In genomic region chrX:65679071-65679540, GRCh38 we compare ENCODE assay signal across 8 cellular contexts. TPM values are rescaled to one million over a fixed set of nuclear protein-coding genes. Genes with fewer than 3 reads are reported as not detected.
DNase-seq lines count a peak whose midpoint lies in the region; ATAC-seq and TF ChIP-seq lines count a peak whose summit lies in the region.

No MANE protein-coding gene starts in this region.

- H3K4me3 Mint-ChIP-seq in HFFc6 (peak overlapping the region; percentile 76), GM23338 (no peak overlapping the region)

- TF ChIP-seq EP300 in sigmoid colon (IDR thresholded peaks at IDR 0.05) = no peak

- no peak overlapping the region for H2AFZ ChIP-seq in GM23338

- TF ChIP-seq CTCF in HFFc6 (IDR thresholded peaks at IDR 0.05) (no peak), fibroblast of mammary gland (conservative IDR thresholded peaks at IDR 0.05; ENCODE audit: control insufficient read depth, insufficient read depth, low read depth, low read length) (no peak), sigmoid colon (IDR thresholded peaks at IDR 0.05) (no peak), GM23338 (conservative IDR thresholded peaks at IDR 0.05; ENCODE audit: low read depth in 2 of 2) (no peak)

- H3K27me3 ChIP-seq in sigmoid colon = no peaks in the 10 kb centered on the region
- H3K27me3 ChIP-seq in GM23338 (ENCODE audit: insufficient read depth) = no peaks in the 10 kb centered on the region

- H3K4me3 ChIP-seq in fibroblast of mammary gland (ENCODE audit: control insufficient read depth, low read depth, low read length) (no peak overlapping the region), sigmoid colon (no peak overlapping the region), GM23338 (no peak overlapping the region)

- ATAC-seq in SK-N-SH treated with all-trans-retinoic acid at 6 μM for 48 hours (peak; percentile 9; the same call in 2 of the 3 replicates), GM19324 (IDR thresholded peaks at IDR 0.05; ENCODE audit: low FRiP score, unreplicated experiment) (no peak), GM23338 (no peak)

- intact Hi-C loops in sigmoid colon (cut with DNase I) = no loop called here

- DNase-seq in HFFc6 (peak; percentile 30), fibroblast of mammary gland (ENCODE audit: low read depth) (peak; percentile 79), sigmoid colon (no peak), GM23338 (ENCODE audit: low spot score) (no peak), NCI-H1694 treated with DMSO at 0.1 percent for 48 hours (lab: John Stamatoyannopoulos, UW) (no peak)
- no peak for DNase-seq in activated CD4-positive, alpha-beta T cell treated with anti-CD3 and anti-CD28 coated beads, Interleukin-2, amount 50 U/mL, for 48 hours

- peaks cover 89% of the 10 kb centered on the region for H3K79me2 ChIP-seq in GM23338 (replicated peaks; ENCODE audit: insufficient read depth)

- peak overlapping the region; percentile 96 for H3K27ac Mint-ChIP-seq in HFFc6
- no peak overlapping the region; the same call in 1 of the 2 replicates for H3K27ac Mint-ChIP-seq in GM23338

- H3K4me1 ChIP-seq in sigmoid colon (peaks cover 0 to 67% (median 38%) of the 10 kb centered on the region in 4 donors), GM23338 (ENCODE audit: insufficient read depth) (no peaks in the 10 kb centered on the region)

- no peaks in the 10 kb centered on the region for H3K9me2 ChIP-seq in GM23338 (ENCODE audit: insufficient read depth)

- no peaks in the 10 kb centered on the region for H3K9me3 ChIP-seq in sigmoid colon

- H3K9me3 Mint-ChIP-seq in HFFc6 (no peaks in the 10 kb centered on the region), GM23338 (no peaks in the 10 kb centered on the region)

- H3K27ac ChIP-seq in sigmoid colon = peak overlapping the region; percentile 77 to 96 (median 88)
- no peak overlapping the region for H3K27ac ChIP-seq in GM23338 (ENCODE audit: low read depth)

- no peak for TF ChIP-seq POLR2A in sigmoid colon (IDR thresholded peaks at IDR 0.05)

- WGBS in sigmoid colon, 2 donors = 20 to 30% methylated on average over 1 of the region's 1 CpG

- peaks cover 4% of the 10 kb centered on the region; the same call in 1 of the 2 replicates for H3K36me3 Mint-ChIP-seq in HFFc6 (ENCODE audit: low read depth)
- no peaks in the 10 kb centered on the region; the same call in 1 of the 3 replicates for H3K36me3 Mint-ChIP-seq in GM23338 (ENCODE audit: low read depth)

- peaks cover 3% of the 10 kb centered on the region; the same call in 1 of the 2 replicates for H3K27me3 Mint-ChIP-seq in HFFc6 (ENCODE audit: insufficient read depth)
- H3K27me3 Mint-ChIP-seq in GM23338 (ENCODE audit: insufficient read depth, low read depth, poor library complexity) = peaks cover 2% of the 10 kb centered on the region

- no peaks in the 10 kb centered on the region for H3K36me3 ChIP-seq in sigmoid colon
- H3K36me3 ChIP-seq in GM23338 (ENCODE audit: insufficient read depth) = no peaks in the 10 kb centered on the region

- H3K4me1 Mint-ChIP-seq in HFFc6 (ENCODE audit: low read depth) (peaks cover 76% of the 10 kb centered on the region), GM23338 (peaks cover 17% of the 10 kb centered on the region)

- no peaks in the 10 kb centered on the region for H3F3A ChIP-seq in GM23338 (replicated peaks; ENCODE audit: low read depth)

- no peak overlapping the region for H3K4me2 ChIP-seq in GM23338

- H4K20me1 ChIP-seq in GM23338 (replicated peaks; ENCODE audit: insufficient read depth) = no peaks in the 10 kb centered on the region; the same call in 1 of the 2 replicates

TF ChIP-seq in SK-N-SH treated with all-trans-retinoic acid at 6 μM for 48 hours, 23 proteins besides CTCF, POLR2A, EP300 and RAD21 (continues in another document):
- TF ChIP-seq ISL1 (CRISPR knock-in tag; IDR thresholded peaks at IDR 0.05) (no peak), OSR1 (CRISPR knock-in tag; IDR thresholded peaks at IDR 0.05) (no peak), TSHZ2 (CRISPR knock-in tag; IDR thresholded peaks at IDR 0.05) (no peak), ZNF70 (CRISPR knock-in tag; IDR thresholded peaks at IDR 0.05) (no peak), ARNTL (CRISPR knock-in tag; IDR thresholded peaks at IDR 0.05; ENCODE audit: borderline replicate concordance, low read depth) (no peak)

TF ChIP-seq in GM23338, 12 proteins besides CTCF, POLR2A, EP300 and RAD21:
- TF ChIP-seq NANOG (IDR thresholded peaks at IDR 0.05; ENCODE audit: borderline replicate concordance) = no peak
- no peak for TF ChIP-seq ZNF114 (CRISPR knock-in tag; IDR thresholded peaks at IDR 0.05)
TF ChIP-seq in GM23338: peak in this region for 0.

RNA-seq across cellular contexts. Expression of gene MSN, which starts 11.7 kb away (rescaled TPM):
- 100 to 1,000 TPM; 410 to 540 (median 485) TPM for total RNA-seq in HFFc6 (2021; fragmentation: NEBNext Ultra II Directional; extraction: Animal tissue kit (Norgen Biotek cat#: 25700))
- 100 to 1,000 TPM; 136 to 152 (median 144) TPM for total RNA-seq in sigmoid colon
- polyA plus RNA-seq in sigmoid colon (100 to 1,000 TPM in 1 of 3 donors, 10 to 100 TPM in 2; 23.6 to 116 (median 36.0) TPM), GM23338 (2016; fragmentation: Nextera tagmentation; extraction: Ambion mirVana) (47.5 and 49.2 TPM in 2 replicates)
- total RNA-seq in GM23338 (2014; rRNA removed; shearing (Covaris generic)) = 111 and 120 TPM in 2 replicates

Comparison
In these comparisons a context has a peak if more than half of its experiments do, and no peak if none do; other contexts are left out.
1. DNase-seq: peak in HFFc6 (single experiment) and fibroblast of mammary gland (single experiment); none in sigmoid colon (single experiment), GM23338 (single experiment), activated CD4-positive, alpha-beta T cell treated with anti-CD3 and anti-CD28 coated beads, Interleukin-2, amount 50 U/mL, for 48 hours (0 of 2) and NCI-H1694 treated with DMSO at 0.1 percent for 48 hours (single experiment).